In genomic region chr5:181217111-181217804, GRCh38 we compare ENCODE assay signal across 7 cellular contexts. TPM values are rescaled to one million over a fixed set of nuclear protein-coding genes. Genes with fewer than 3 reads are reported as not detected.
DNase-seq lines count a peak whose midpoint lies in the region; ATAC-seq and TF ChIP-seq lines count a peak whose summit lies in the region.

No MANE protein-coding gene starts in this region.

- DNase-seq in GM20000 (ENCODE audit: low spot score) (peak; percentile 46), LoVo (ENCODE audit: low spot score) (peak; percentile 64), heart right ventricle (peak; percentile 44 to 52), retinal pigment epithelial cell (ENCODE audit: low read depth) (no peak), NK-92 (lab: John Stamatoyannopoulos, UW; ENCODE audit: unreplicated experiment) (no peak), AML-193 (lab: John Stamatoyannopoulos, UW) (no peak)
- DNase-seq in activated effector memory CD4-positive, alpha-beta T cell treated with anti-CD3 and anti-CD28 coated beads, Interleukin-2, amount 50 U/mL, for 16 hours, result peak; percentile 86

- peaks cover 0 to 7% (median 0%) of the 10 kb centered on the region in 7 donors for H3K27me3 ChIP-seq in heart right ventricle

- peak; percentile 18 to 52 (median 40) for ATAC-seq in heart right ventricle

- peak overlapping the region; percentile 0 to 69 (median 57) for H3K4me3 ChIP-seq in heart right ventricle
- peak overlapping the region; percentile 52 for H3K4me3 ChIP-seq in retinal pigment epithelial cell (ENCODE audit: low read length)

- H3K4me1 ChIP-seq in heart right ventricle, result peaks cover 0 to 40% (median 26%) of the 10 kb centered on the region in 9 donors

- TF ChIP-seq CTCF in GM20000 (IDR thresholded peaks at IDR 0.05; ENCODE audit: extremely low read depth, missing control alignments) (no peak), heart right ventricle (IDR thresholded peaks at IDR 0.05) (peak in 2 of 9 donors; percentile 12 to 13), retinal pigment epithelial cell (conservative IDR thresholded peaks at IDR 0.05; ENCODE audit: low read depth, low read length) (peak; percentile 15)

- H3K36me3 ChIP-seq in heart right ventricle, result no peaks in the 10 kb centered on the region

- WGBS in heart right ventricle, 2 donors, result 0 to 1% methylated on average over 46 of the region's 46 CpGs

- intact Hi-C loops in heart right ventricle (cut with DNase I), result loop anchor here in 1 of 10 donors (1.0 kb wide), 1 partner anchor 10 kb away; no protein-coding TSS in a partner anchor

- no peaks in the 10 kb centered on the region for H3K9me3 ChIP-seq in heart right ventricle

- peak overlapping the region; percentile 17 to 82 (median 68) for H3K27ac ChIP-seq in heart right ventricle

RNA-seq across cellular contexts. Expression of gene TRIM41, which starts 5.8 kb away (rescaled TPM):
- 10 to 100 TPM; 17.3 to 28.2 (median 26.0) TPM for total RNA-seq in heart right ventricle
- 10 to 100 TPM; 12.1 to 20.5 TPM for polyA plus RNA-seq in heart right ventricle

RNA-seq across cellular contexts. Expression of gene TRIM7, which starts 12.3 kb away (rescaled TPM):
- total RNA-seq in heart right ventricle, result 1 to 10 TPM; 4.4 to 9.5 (median 6.0) TPM
- 10 to 100 TPM in 1 of 2 donors, 1 to 10 TPM in 1; 3.9 to 30.8 TPM for polyA plus RNA-seq in heart right ventricle

RNA-seq across cellular contexts. Expression of gene RACK1, which starts 26.4 kb away (rescaled TPM):
- total RNA-seq in heart right ventricle, result 100 to 1,000 TPM; 581 to 916 (median 631) TPM
- polyA plus RNA-seq in heart right ventricle, result 1,000 to 10,000 TPM; 1,025 to 2,221 TPM

RNA-seq across cellular contexts. Expression of gene TRIM52, which starts 43.7 kb away (rescaled TPM):
- total RNA-seq in heart right ventricle, result 10 to 100 TPM in 1 of 10 donors, 1 to 10 TPM in 9; 5.5 to 15.8 (median 7.5) TPM
- polyA plus RNA-seq in heart right ventricle, result 10 to 100 TPM in 1 of 2 donors, 1 to 10 TPM in 1; 4.1 to 27.1 TPM

Comparison
In these comparisons a context has a peak if more than half of its experiments do, and no peak if none do; other contexts are left out.
1. DNase-seq: peak in GM20000 (single experiment), LoVo (single experiment), activated effector memory CD4-positive, alpha-beta T cell treated with anti-CD3 and anti-CD28 coated beads, Interleukin-2, amount 50 U/mL, for 16 hours (single experiment) and heart right ventricle (2 of 2); none in retinal pigment epithelial cell (single experiment), NK-92 (single experiment) and AML-193 (0 of 2).